Comparison of ENCODE assay signal across 17 cellular contexts in the genomic region with DNA sequence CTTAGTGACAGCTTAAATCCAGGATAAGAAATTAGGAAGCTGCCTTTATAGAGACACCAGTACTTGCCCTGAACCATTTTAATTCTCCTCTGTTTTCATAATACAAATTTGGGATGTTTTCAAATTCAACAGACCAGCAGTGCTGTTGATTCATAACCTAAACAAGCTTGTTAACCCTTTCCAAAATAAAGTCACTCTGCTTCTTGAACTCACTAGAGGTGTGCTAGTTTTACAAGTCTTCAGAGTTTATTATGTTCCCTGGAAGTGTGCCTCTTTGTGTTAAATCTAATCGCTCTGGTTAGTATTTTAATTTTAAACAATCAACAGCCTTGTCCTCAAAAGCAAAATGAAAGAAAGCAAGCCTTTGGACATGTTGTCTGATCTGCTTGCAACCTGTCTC.
DNase-seq lines count a peak whose midpoint lies in the region; ATAC-seq and TF ChIP-seq lines count a peak whose summit lies in the region.
"Had no signal": no experiment of that assay in that cellular context is flagged by ENCODE, and none has a peak within 500 bp of the region (broad histone marks: within the 10 kb centered on the region; RNA-seq: fewer than 3 reads in every experiment).

No MANE protein-coding gene starts in this region.

- H3K9me3 ChIP-seq in heart right ventricle (peaks cover 0 to 4% (median 0%) of the 10 kb centered on the region in 11 donors), esophagus muscularis mucosa (no peaks in the 10 kb centered on the region), parathyroid adenoma (ENCODE audit: control insufficient read depth, low read length) (no peaks in the 10 kb centered on the region), uterus (no peaks in the 10 kb centered on the region)

- H3K4me2 ChIP-seq in parathyroid adenoma (ENCODE audit: low read length), result no peak overlapping the region

- H3K4me1 ChIP-seq in heart right ventricle, result peaks cover 4 to 57% (median 34%) of the 10 kb centered on the region in 9 donors
- peaks cover 29 to 71% (median 63%) of the 10 kb centered on the region in 4 donors for H3K4me1 ChIP-seq in esophagus muscularis mucosa
- H3K4me1 ChIP-seq in parathyroid adenoma, result peaks cover 3% of the 10 kb centered on the region
- H3K4me1 ChIP-seq in uterus, result peaks cover 0 to 3% of the 10 kb centered on the region in 2 donors

- no peaks in the 10 kb centered on the region for H3K27me3 ChIP-seq in heart right ventricle
- no peaks in the 10 kb centered on the region for H3K27me3 ChIP-seq in esophagus muscularis mucosa
- H3K27me3 ChIP-seq in parathyroid adenoma (ENCODE audit: control insufficient read depth, insufficient read depth, low read length), result no peaks in the 10 kb centered on the region
- H3K27me3 ChIP-seq in uterus, result no peaks in the 10 kb centered on the region

- TF ChIP-seq CTCF in heart right ventricle (IDR thresholded peaks at IDR 0.05), result no peak
- no peak for TF ChIP-seq CTCF in esophagus muscularis mucosa (IDR thresholded peaks at IDR 0.05)
- no peak for TF ChIP-seq CTCF in parathyroid adenoma (IDR thresholded peaks at IDR 0.05)
- no peak for TF ChIP-seq CTCF in uterus (IDR thresholded peaks at IDR 0.05)

- DNase-seq in heart right ventricle, result no peak
- DNase-seq in cardiac septum (ENCODE audit: low spot score), result no peak
- DNase-seq in esophagus muscularis mucosa (ENCODE audit: extremely low spot score), result no peak
- no peak for DNase-seq in uterus
- no peak for DNase-seq in GM19238 (ENCODE audit: insufficient read length, low spot score)
- no peak for DNase-seq in NCI-H146 treated with DMSO at 0.1 percent for 48 hours (lab: John Stamatoyannopoulos, UW; ENCODE audit: unreplicated experiment)
- DNase-seq: activated CD8-positive, alpha-beta memory T cell treated with anti-CD3 and anti-CD28 coated beads for 24 hours; CD8-positive, alpha-beta T cell; foreskin melanocyte; naive B cell; NCI-H187 treated with DMSO at 0.1 percent for 48 hours; NCI-H510A; Right ventricle myocardium superior; T-helper 2 cell had no signal

- ATAC-seq in heart right ventricle, result no peak
- ATAC-seq in GM18907 (IDR thresholded peaks at IDR 0.05; ENCODE audit: unreplicated experiment), result no peak
- ATAC-seq: CD8-positive, alpha-beta T cell; stimulated activated effector memory CD8-positive, alpha-beta T cell treated with anti-CD3 and anti-CD28 coated beads, Interleukin-12 subunit alpha, Interleukin-12 subunit beta, amount 100 ng/mL, for 72 hours had no signal

- H2AFZ ChIP-seq in parathyroid adenoma, result peak overlapping the region; percentile 16

- no peaks in the 10 kb centered on the region for H3K36me3 ChIP-seq in heart right ventricle
- H3K36me3 ChIP-seq in esophagus muscularis mucosa, result no peaks in the 10 kb centered on the region
- no peaks in the 10 kb centered on the region for H3K36me3 ChIP-seq in parathyroid adenoma (ENCODE audit: control insufficient read depth, insufficient read depth, low read length)
- no peaks in the 10 kb centered on the region for H3K36me3 ChIP-seq in uterus

- intact Hi-C loops in heart right ventricle (cut with DNase I), result loop anchor here in 1 of 10 donors (10.0 kb wide), 1 partner anchor 87 kb away; no protein-coding TSS in a partner anchor
- intact Hi-C loops in cardiac septum (cut with DNase I), result loop anchor here (5.0 kb wide), 1 partner anchor 35 kb away; no protein-coding TSS in a partner anchor
- intact Hi-C loops in esophagus muscularis mucosa (cut with DNase I), result no loop called here
- intact Hi-C loops in uterus (cut with DNase I; ENCODE audit: low total_unique reads), result no loop called here

- H3K79me2 ChIP-seq in parathyroid adenoma, result no peaks in the 10 kb centered on the region

- H3K27ac ChIP-seq in heart right ventricle, result peak overlapping the region in 8 of 10 donors; percentile 4 to 86 (median 54)
- H3K27ac ChIP-seq in esophagus muscularis mucosa (replicated peaks in 1 of 4), result peak overlapping the region; percentile 55 to 80 (median 70)
- no peak overlapping the region for H3K27ac ChIP-seq in parathyroid adenoma
- peak overlapping the region; percentile 64 to 74 for H3K27ac ChIP-seq in uterus

- WGBS in heart right ventricle, 2 donors, result 52 to 66% methylated on average over 1 of the region's 1 CpG
- WGBS in esophagus muscularis mucosa, result 48% methylated on average over 1 of the region's 1 CpG

- no peak for TF ChIP-seq POLR2A in esophagus muscularis mucosa (IDR thresholded peaks at IDR 0.05; ENCODE audit: low read depth)
- TF ChIP-seq POLR2A in uterus (IDR thresholded peaks at IDR 0.05), result no peak

- no peak for TF ChIP-seq EP300 in esophagus muscularis mucosa (IDR thresholded peaks at IDR 0.05)

- no peak overlapping the region for H3K9ac ChIP-seq in parathyroid adenoma

- H3K4me3 ChIP-seq in heart right ventricle (no peak overlapping the region), esophagus muscularis mucosa (no peak overlapping the region), parathyroid adenoma (ENCODE audit: low read depth, low read length) (no peak overlapping the region), uterus (no peak overlapping the region)
